In genomic region chr14:51561141-51561540, GRCh38 we compare ENCODE assay signal across 26 cellular contexts.
DNase-seq lines count a peak whose midpoint lies in the region; ATAC-seq, FAIRE-seq and TF ChIP-seq lines count a peak whose summit lies in the region.
"Had no signal": no experiment of that assay in that cellular context is flagged by ENCODE, and none has a peak within 500 bp of the region (broad histone marks: within the 10 kb centered on the region; RNA-seq: fewer than 3 reads in every experiment).

No MANE protein-coding gene starts in this region.

- no peak overlapping the region for H3K4me3 Mint-ChIP-seq in astrocyte (ENCODE audit: unreplicated experiment)
- H3K4me3 Mint-ChIP-seq: B cell, CD14-positive monocyte, IgD-negative memory B cell had no signal

- no peak overlapping the region for H3K27ac ChIP-seq in astrocyte (ENCODE audit: low read depth, low read length)
- no peak overlapping the region for H3K27ac ChIP-seq in keratinocyte (ENCODE audit: control insufficient read depth, insufficient read depth, low read length)

- ATAC-seq in HG03097 (IDR thresholded peaks at IDR 0.05; ENCODE audit: low FRiP score, unreplicated experiment) (no peak), HG02970 (IDR thresholded peaks at IDR 0.05; ENCODE audit: low FRiP score, unreplicated experiment) (no peak)

- H3K9me3 ChIP-seq in HAP-1 (no peaks in the 10 kb centered on the region), astrocyte (ENCODE audit: insufficient read depth, low read depth, low read length) (no peaks in the 10 kb centered on the region), keratinocyte (ENCODE audit: control insufficient read depth, low read depth, low read length) (no peaks in the 10 kb centered on the region)
- H3K9me3 ChIP-seq: SK-N-SH had no signal

- peaks cover 69% of the 10 kb centered on the region for H3K4me1 Mint-ChIP-seq in astrocyte (ENCODE audit: low read depth, unreplicated experiment)
- H3K4me1 Mint-ChIP-seq: B cell, CD14-positive monocyte, IgD-negative memory B cell had no signal

- H3K27me3 ChIP-seq in HAP-1 (ENCODE audit: low read depth) (no peaks in the 10 kb centered on the region), astrocyte (ENCODE audit: insufficient read depth, low read length) (no peaks in the 10 kb centered on the region), keratinocyte (ENCODE audit: control insufficient read depth, extremely low read depth, insufficient read depth, low read length) (no peaks in the 10 kb centered on the region)

- H3K79me2 ChIP-seq in astrocyte (ENCODE audit: insufficient read depth, low read length) (peaks cover 5% of the 10 kb centered on the region), keratinocyte (ENCODE audit: control insufficient read depth, insufficient read depth, low read length) (peaks cover 75% of the 10 kb centered on the region)

- H3K4me1 ChIP-seq in HAP-1 (peaks cover 26% of the 10 kb centered on the region), astrocyte (ENCODE audit: insufficient read depth, low read length) (peaks cover 11% of the 10 kb centered on the region), keratinocyte (ENCODE audit: control insufficient read depth, extremely low read depth, insufficient read depth, low read length) (peaks cover 44% of the 10 kb centered on the region)

- no peak for FAIRE-seq in astrocyte (lab: Jason Lieb, UNC)
- FAIRE-seq in keratinocyte (lab: Jason Lieb, UNC), result peak; percentile 46
- FAIRE-seq: A204.1, D721Med, GM18507, H54 had no signal

- no peaks in the 10 kb centered on the region for H4K20me1 ChIP-seq in astrocyte (ENCODE audit: insufficient read depth, low read length)
- H4K20me1 ChIP-seq in keratinocyte (ENCODE audit: control insufficient read depth, extremely low read depth, insufficient read depth, low read length), result no peaks in the 10 kb centered on the region

- in situ Hi-C loops in HAP-1 (cut with MboI; ENCODE audit: low sequenced_read_pairs), result no loop called here

- H3K36me3 ChIP-seq in HAP-1 (replicated peaks), result no peaks in the 10 kb centered on the region
- H3K36me3 ChIP-seq in astrocyte (ENCODE audit: insufficient read depth, low read length), result no peaks in the 10 kb centered on the region
- peaks cover 0 to 4% of the 10 kb centered on the region in 2 experiments for H3K36me3 ChIP-seq in keratinocyte (ENCODE audit: control insufficient read depth in 2 of 2, extremely low read depth in 1 of 2, insufficient read depth in 2 of 2, low read length in 2 of 2)

- H3K27ac Mint-ChIP-seq in astrocyte (ENCODE audit: unreplicated experiment), result peak overlapping the region; percentile 93
- H3K27ac Mint-ChIP-seq: B cell, IgD-negative memory B cell had no signal

- no peak overlapping the region for H3K4me2 ChIP-seq in astrocyte (ENCODE audit: low read length)
- no peak overlapping the region for H3K4me2 ChIP-seq in keratinocyte (ENCODE audit: control insufficient read depth, extremely low read depth, insufficient read depth, low read depth, low read length)
- H3K4me2 ChIP-seq: SK-N-SH had no signal

- H3K4me3 ChIP-seq in HAP-1 (no peak overlapping the region), astrocyte (ENCODE audit: insufficient read depth, low read depth, low read length) (no peak overlapping the region), keratinocyte (ENCODE audit: control insufficient read depth in 2 of 3, extremely low read depth in 1 of 3, insufficient read depth in 2 of 3, low read depth in 1 of 3, low read length in 3 of 3) (no peak overlapping the region)

- no peaks in the 10 kb centered on the region for H3K27me3 Mint-ChIP-seq in astrocyte (ENCODE audit: low read depth, unreplicated experiment)
- H3K27me3 Mint-ChIP-seq: B cell had no signal

- no peak for TF ChIP-seq CTCF in astrocyte (IDR thresholded peaks at IDR 0.05; ENCODE audit: insufficient read depth, low read depth, low read length)
- TF ChIP-seq CTCF in keratinocyte (optimal IDR thresholded peaks at IDR 0.05 in 1 of 3, IDR thresholded peaks at IDR 0.05 in 1 of 3, conservative IDR thresholded peaks at IDR 0.05 in 1 of 3; ENCODE audit: extremely low read depth in 1 of 3, insufficient read depth in 2 of 3, low read length in 3 of 3), result no peak

- H2AFZ ChIP-seq in astrocyte (ENCODE audit: low read depth, low read length) (no peak overlapping the region), keratinocyte (ENCODE audit: control insufficient read depth, low read length) (no peak overlapping the region)

- peaks cover 7% of the 10 kb centered on the region for H3K36me3 Mint-ChIP-seq in astrocyte (ENCODE audit: low read depth, unreplicated experiment)
- H3K36me3 Mint-ChIP-seq: CD14-positive monocyte, IgD-negative memory B cell had no signal

- dilution Hi-C loops in keratinocyte (cut with MboI; ENCODE audit: extremely low pct_ligation_motif_present, low sequenced_read_pairs), result no loop called here

- H3K9me1 ChIP-seq in keratinocyte (ENCODE audit: control insufficient read depth, extremely low read depth, insufficient read depth, low read length), result peaks cover 3% of the 10 kb centered on the region

- H3K9ac ChIP-seq in astrocyte (ENCODE audit: low read length), result no peak overlapping the region
- no peak overlapping the region for H3K9ac ChIP-seq in keratinocyte (ENCODE audit: control insufficient read depth, extremely low read depth, insufficient read depth, low read length)
- H3K9ac ChIP-seq: SK-N-SH had no signal

- peak; percentile 43 for DNase-seq in HAP-1 (ENCODE audit: low spot score in 2 of 2)
- no peak for DNase-seq in astrocyte (ENCODE audit: low read depth)
- no peak for DNase-seq in keratinocyte (ENCODE audit: low read depth, low spot score)
- DNase-seq in putamen (ENCODE audit: low spot score), result peak; percentile 13
- no peak for DNase-seq in NCI-H446 treated with DMSO at 0.1 percent for 48 hours (lab: John Stamatoyannopoulos, UW)
- DNase-seq in dermis blood vessel endothelial cell, result no peak
- DNase-seq: DMS53, GDM1, Karpas-422, NCI-H1694, NCI-H2081, NCI-H2171, NCI-H345, NCI-H524 treated with DMSO at 0.1 percent for 48 hours, OCI-M1, SHP77 treated with DMSO at 0.1 percent for 48 hours, SK-N-SH had no signal

- H3K9me3 Mint-ChIP-seq in astrocyte (ENCODE audit: unreplicated experiment), result no peaks in the 10 kb centered on the region

Comparison
In these comparisons a context has a peak if more than half of its experiments do, and no peak if none do; other contexts are left out.
1. DNase-seq: peak in HAP-1 (2 of 2) and putamen (single experiment); none in astrocyte (single experiment), keratinocyte (single experiment), NCI-H446 treated with DMSO at 0.1 percent for 48 hours (single experiment) and dermis blood vessel endothelial cell (single experiment).